Comparison of ENCODE assay signal across 8 cellular contexts in genomic region chr1:25550155-25550506, GRCh38. TPM values are rescaled to one million over a fixed set of nuclear protein-coding genes. Genes with fewer than 3 reads are reported as not detected.
DNase-seq lines count a peak whose midpoint lies in the region; ATAC-seq and TF ChIP-seq lines count a peak whose summit lies in the region.

No MANE protein-coding gene starts in this region.

- CTCF ChIA-PET in HEK293 (lab: Yijun Ruan, JAX) = interaction anchor here (0.9 to 2.0 kb wide), 4 partner anchors 22 to 68 kb away, joined by 3 to 6 read pairs (median 3); no protein-coding TSS in a partner anchor

- peak; percentile 43 for ATAC-seq in esophagus mucosa
- ATAC-seq in stimulated activated effector memory CD8-positive, alpha-beta T cell treated with anti-CD3 and anti-CD28 coated beads, Interleukin-12 subunit alpha, Interleukin-12 subunit beta, amount 100 ng/mL, for 72 hours = peak; percentile 44
- ATAC-seq in HG03039 (IDR thresholded peaks at IDR 0.05; ENCODE audit: unreplicated experiment) = no peak

- H3K4me1 Mint-ChIP-seq in stimulated activated effector memory CD8-positive, alpha-beta T cell treated with anti-CD3 and anti-CD28 coated beads, Interleukin-12 subunit alpha, Interleukin-12 subunit beta, amount 100 ng/mL, for 72 hours = peaks cover 91% of the 10 kb centered on the region

- peak overlapping the region; percentile 59 for H3K4me3 Mint-ChIP-seq in stimulated activated effector memory CD8-positive, alpha-beta T cell treated with anti-CD3 and anti-CD28 coated beads, Interleukin-12 subunit alpha, Interleukin-12 subunit beta, amount 100 ng/mL, for 72 hours

- H3K4me3 ChIP-seq in HEK293 (ENCODE audit: low read depth, low read length) = no peak overlapping the region

- POLR2A ChIA-PET in HEK293 (lab: Yijun Ruan, JAX) = interaction anchor here (1.1 to 1.5 kb wide), 2 partner anchors 17 to 22 kb away, joined by 4 to 6 read pairs; no protein-coding TSS in a partner anchor

- H3K9me3 ChIP-seq in HEK293 (ENCODE audit: control insufficient read depth, insufficient read depth, low read depth, low read length) = no peaks in the 10 kb centered on the region

- no peak for TF ChIP-seq CTCF in HEK293 (tag by site-specific recombination; IDR thresholded peaks at IDR 0.05)

- H3K36me3 Mint-ChIP-seq in stimulated activated effector memory CD8-positive, alpha-beta T cell treated with anti-CD3 and anti-CD28 coated beads, Interleukin-12 subunit alpha, Interleukin-12 subunit beta, amount 100 ng/mL, for 72 hours = no peaks in the 10 kb centered on the region

- peak overlapping the region; percentile 78 for H3K27ac Mint-ChIP-seq in stimulated activated effector memory CD8-positive, alpha-beta T cell treated with anti-CD3 and anti-CD28 coated beads, Interleukin-12 subunit alpha, Interleukin-12 subunit beta, amount 100 ng/mL, for 72 hours

- DNase-seq in RPMI7951 (ENCODE audit: low read depth) (peak; percentile 64), HuH-7.5 (ENCODE audit: low spot score) (no peak), HuH-7 (ENCODE audit: low spot score) (no peak)
- DNase-seq in stimulated activated effector memory CD8-positive, alpha-beta T cell treated with anti-CD3 and anti-CD28 coated beads, Interleukin-12 subunit alpha, Interleukin-12 subunit beta, amount 100 ng/mL, for 72 hours (ENCODE audit: low spot score in 2 of 2) = no peak
- DNase-seq in activated CD8-positive, alpha-beta memory T cell treated with anti-CD3 and anti-CD28 coated beads, Interleukin-2, amount 50 U/mL, for 4 hours = no peak

- peaks cover 0 to 10% of the 10 kb centered on the region in 2 experiments; a peak in 1 of 3 replicates for H3K36me3 ChIP-seq in HEK293 (ENCODE audit: control insufficient read depth in 2 of 2, insufficient read depth in 1 of 2, low read length in 2 of 2)

- peaks cover 4% of the 10 kb centered on the region; the same call in 1 of the 2 replicates for H3K4me1 ChIP-seq in HEK293 (ENCODE audit: control insufficient read depth, insufficient read depth, low read length)

- no peak overlapping the region for H3K27ac ChIP-seq in HEK293 (ENCODE audit: extremely low read depth, low read depth, low read length)

- no peaks in the 10 kb centered on the region for H3K9me3 Mint-ChIP-seq in stimulated activated effector memory CD8-positive, alpha-beta T cell treated with anti-CD3 and anti-CD28 coated beads, Interleukin-12 subunit alpha, Interleukin-12 subunit beta, amount 100 ng/mL, for 72 hours

TF ChIP-seq in HEK293, 187 proteins besides CTCF, POLR2A, EP300 and RAD21:
- TF ChIP-seq ZNF221 (tag by site-specific recombination; IDR thresholded peaks at IDR 0.05; ENCODE audit: borderline replicate concordance) (no peak), SP7 (tag by site-specific recombination; IDR thresholded peaks at IDR 0.05) (peak; percentile 76; the same call in 1 of the 2 replicates), ZNF10 (tag by site-specific recombination; IDR thresholded peaks at IDR 0.05) (no peak), ZNF366 (tag by site-specific recombination; conservative IDR thresholded peaks at IDR 0.05) (0 out of 2 replicates have a peak, but pooled peaks have one; percentile 27), KLF8 (tag by site-specific recombination; IDR thresholded peaks at IDR 0.05) (0 out of 2 replicates have a peak, but pooled peaks have one; percentile 19), ZNF398 (tag by site-specific recombination; IDR thresholded peaks at IDR 0.05) (peak; percentile 34; the same call in 1 of the 2 replicates), ZNF629 (tag by site-specific recombination; IDR thresholded peaks at IDR 0.05) (peak; percentile 60)

RNA-seq across cellular contexts. Expression of gene LDLRAP1, which starts 6.7 kb away (rescaled TPM):
- 39.7 and 43.1 TPM in 2 replicates for total RNA-seq in RPMI7951 (2014; rRNA removed; shearing (Covaris generic))
- 18.8 TPM for total RNA-seq in esophagus mucosa
